ENCODE assay signal across 1 cellular context in the genomic region with DNA sequence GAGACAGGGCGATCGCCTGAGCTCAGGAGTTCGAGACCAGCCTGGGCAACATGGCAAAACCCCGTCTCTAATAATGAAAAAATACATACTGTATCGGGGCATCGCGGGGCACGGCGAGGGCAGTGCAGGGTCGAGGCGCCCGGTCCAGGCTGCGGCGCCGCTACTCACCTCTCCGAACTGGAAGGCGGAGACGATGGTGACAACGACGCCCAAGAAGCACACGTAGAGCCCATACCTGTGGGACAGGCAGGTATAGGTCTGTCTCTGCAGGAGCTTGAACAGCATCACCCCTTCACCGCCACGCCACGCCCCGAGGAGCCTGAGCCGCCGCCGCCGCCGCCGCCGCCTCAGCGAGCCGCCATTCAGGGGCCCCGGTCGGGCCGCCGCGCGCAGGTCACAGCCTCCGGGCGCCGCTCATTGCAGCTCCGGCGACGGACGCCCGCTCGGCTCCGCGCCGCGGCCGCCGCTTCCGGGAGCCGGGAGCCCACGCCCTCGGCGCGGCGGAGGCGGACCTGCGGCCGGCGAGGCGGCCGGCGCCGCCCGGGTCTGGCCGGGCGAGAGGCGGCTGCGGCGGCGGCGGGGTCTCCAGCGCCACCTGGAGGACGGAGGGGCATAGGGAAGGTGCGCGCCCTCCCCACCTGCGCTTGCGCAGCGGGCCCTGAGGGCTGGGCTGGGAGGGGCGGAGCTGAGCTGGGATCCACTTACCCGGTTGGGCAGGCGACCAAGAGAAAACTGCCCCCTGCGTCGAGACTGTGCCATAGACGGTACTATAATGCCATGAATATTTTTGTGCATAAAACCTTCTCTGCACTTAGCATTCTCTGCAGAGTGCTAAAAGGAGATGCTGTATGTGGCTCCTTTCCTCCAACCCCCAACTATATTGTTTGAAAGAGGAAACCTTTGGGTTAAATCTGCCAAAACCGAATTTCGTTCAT.
TF ChIP-seq lines count a peak whose summit lies in the region.

A gene (minus strand): TSS at position 569 of the 935 bp plus-strand sequence. CDS start 284 bp downstream, at position 285.

TF ChIP-seq in HCT116, 20 proteins besides CTCF, POLR2A, EP300 and RAD21 (continued from another document):
- TF ChIP-seq, protein P1, sequence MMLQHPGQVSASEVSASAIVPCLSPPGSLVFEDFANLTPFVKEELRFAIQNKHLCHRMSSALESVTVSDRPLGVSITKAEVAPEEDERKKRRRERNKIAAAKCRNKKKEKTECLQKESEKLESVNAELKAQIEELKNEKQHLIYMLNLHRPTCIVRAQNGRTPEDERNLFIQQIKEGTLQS (IDR thresholded peaks at IDR 0.05): no peak
- TF ChIP-seq JUND (IDR thresholded peaks at IDR 0.05): no peak
- TF ChIP-seq POLR2AphosphoS5 (IDR thresholded peaks at IDR 0.05; ENCODE audit: low read depth, low read length): peak; percentile 62
- no peak for TF ChIP-seq EGR1 (IDR thresholded peaks at IDR 0.05; ENCODE audit: low read depth)
- TF ChIP-seq, protein P2, sequence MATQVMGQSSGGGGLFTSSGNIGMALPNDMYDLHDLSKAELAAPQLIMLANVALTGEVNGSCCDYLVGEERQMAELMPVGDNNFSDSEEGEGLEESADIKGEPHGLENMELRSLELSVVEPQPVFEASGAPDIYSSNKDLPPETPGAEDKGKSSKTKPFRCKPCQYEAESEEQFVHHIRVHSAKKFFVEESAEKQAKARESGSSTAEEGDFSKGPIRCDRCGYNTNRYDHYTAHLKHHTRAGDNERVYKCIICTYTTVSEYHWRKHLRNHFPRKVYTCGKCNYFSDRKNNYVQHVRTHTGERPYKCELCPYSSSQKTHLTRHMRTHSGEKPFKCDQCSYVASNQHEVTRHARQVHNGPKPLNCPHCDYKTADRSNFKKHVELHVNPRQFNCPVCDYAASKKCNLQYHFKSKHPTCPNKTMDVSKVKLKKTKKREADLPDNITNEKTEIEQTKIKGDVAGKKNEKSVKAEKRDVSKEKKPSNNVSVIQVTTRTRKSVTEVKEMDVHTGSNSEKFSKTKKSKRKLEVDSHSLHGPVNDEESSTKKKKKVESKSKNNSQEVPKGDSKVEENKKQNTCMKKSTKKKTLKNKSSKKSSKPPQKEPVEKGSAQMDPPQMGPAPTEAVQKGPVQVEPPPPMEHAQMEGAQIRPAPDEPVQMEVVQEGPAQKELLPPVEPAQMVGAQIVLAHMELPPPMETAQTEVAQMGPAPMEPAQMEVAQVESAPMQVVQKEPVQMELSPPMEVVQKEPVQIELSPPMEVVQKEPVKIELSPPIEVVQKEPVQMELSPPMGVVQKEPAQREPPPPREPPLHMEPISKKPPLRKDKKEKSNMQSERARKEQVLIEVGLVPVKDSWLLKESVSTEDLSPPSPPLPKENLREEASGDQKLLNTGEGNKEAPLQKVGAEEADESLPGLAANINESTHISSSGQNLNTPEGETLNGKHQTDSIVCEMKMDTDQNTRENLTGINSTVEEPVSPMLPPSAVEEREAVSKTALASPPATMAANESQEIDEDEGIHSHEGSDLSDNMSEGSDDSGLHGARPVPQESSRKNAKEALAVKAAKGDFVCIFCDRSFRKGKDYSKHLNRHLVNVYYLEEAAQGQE (IDR thresholded peaks at IDR 0.05; ENCODE audit: low read depth): no peak
